7 cellular contexts compared by ENCODE assay signal in the genomic region with DNA sequence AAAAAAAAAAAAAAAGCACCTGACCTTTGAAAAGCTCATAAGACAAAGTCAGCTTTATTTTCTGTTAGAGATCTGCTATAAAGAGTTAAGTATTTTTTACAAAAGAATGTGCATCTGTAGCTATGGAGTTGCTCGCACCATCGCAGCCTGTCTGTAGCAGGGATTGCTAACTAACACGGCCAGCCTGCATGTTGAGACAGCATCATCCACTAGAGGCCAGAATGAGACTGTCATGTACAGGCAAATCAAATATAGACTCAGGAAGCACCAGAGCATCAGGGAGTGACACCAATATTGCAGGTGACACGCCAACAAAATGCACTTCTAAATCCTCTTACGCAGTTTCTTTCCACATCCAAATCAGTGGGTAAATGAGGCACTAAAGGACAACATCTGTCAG.
DNase-seq lines count a peak whose midpoint lies in the region; ATAC-seq and TF ChIP-seq lines count a peak whose summit lies in the region.

No MANE protein-coding gene starts in this region.

- BruUV-seq in mammary epithelial cell (replicated peaks; lab: Mats Ljungman, UMichigan): no TSS peak

- dilution Hi-C loops in mammary epithelial cell (cut with HindIII; ENCODE audit: low sequenced_read_pairs): no loop called here

- no peak overlapping the region for H3K27ac Mint-ChIP-seq in CD14-positive monocyte

- H3K27ac ChIP-seq in mammary epithelial cell (ENCODE audit: insufficient read depth, low read depth, low read length) (no peak overlapping the region), tibial artery (no peak overlapping the region)

- no peaks in the 10 kb centered on the region for H3K4me1 Mint-ChIP-seq in CD14-positive monocyte

- H3K9me3 ChIP-seq in mammary epithelial cell (replicated peaks; ENCODE audit: insufficient read depth, low read length) (no peaks in the 10 kb centered on the region), tibial artery (no peaks in the 10 kb centered on the region)

- no peaks in the 10 kb centered on the region for H3K79me2 ChIP-seq in mammary epithelial cell (ENCODE audit: insufficient read depth, low read length)

- H3K27me3 Mint-ChIP-seq in CD14-positive monocyte (ENCODE audit: low read depth in 3 of 3): peaks cover 3 to 11% (median 10%) of the 10 kb centered on the region in 3 donors

- H3K4me3 Mint-ChIP-seq in CD14-positive monocyte: no peak overlapping the region

- in situ Hi-C loops in mammary epithelial cell (cut with MboI; ENCODE audit: low sequenced_read_pairs in 2 of 2): no loop called here

- no peaks in the 10 kb centered on the region for H3K36me3 Mint-ChIP-seq in CD14-positive monocyte

- 7% methylated on average over 5 of the region's 5 CpGs for WGBS in mammary epithelial cell (ENCODE audit: low coverage, missing lambda C conversion rate)

- no peak overlapping the region for H2AFZ ChIP-seq in mammary epithelial cell (ENCODE audit: low read depth, low read length)

- DNase-seq in NCI-H2227 (lab: John Stamatoyannopoulos, UW; ENCODE audit: unreplicated experiment): peak; percentile 59
- peak; percentile 46 for DNase-seq in mammary epithelial cell
- no peak for DNase-seq in kidney epithelial cell (ENCODE audit: low read depth)
- peak in 1 of 2 donors; percentile 25 for DNase-seq in tibial artery
- no peak for DNase-seq in CD14-positive monocyte (ENCODE audit: low spot score)

- ATAC-seq in GM21619 (IDR thresholded peaks at IDR 0.05; ENCODE audit: unreplicated experiment): peak; percentile 68
- ATAC-seq in HG03342 (IDR thresholded peaks at IDR 0.05; ENCODE audit: unreplicated experiment): no peak

- H4K20me1 ChIP-seq in mammary epithelial cell (ENCODE audit: insufficient read depth, low read length): no peaks in the 10 kb centered on the region

- H3K36me3 ChIP-seq in mammary epithelial cell (ENCODE audit: insufficient read depth, low read length) (no peaks in the 10 kb centered on the region), kidney epithelial cell (ENCODE audit: control insufficient read depth, insufficient read depth, low read length) (no peaks in the 10 kb centered on the region), tibial artery (no peaks in the 10 kb centered on the region)

- H3K4me2 ChIP-seq in mammary epithelial cell (ENCODE audit: insufficient read depth, low read depth, low read length): no peak overlapping the region

- no peak overlapping the region for H3K9ac ChIP-seq in mammary epithelial cell (ENCODE audit: insufficient read depth, low read length)

- TF ChIP-seq CTCF in mammary epithelial cell (conservative IDR thresholded peaks at IDR 0.05 in 1 of 2, IDR thresholded peaks at IDR 0.05 in 1 of 2; ENCODE audit: extremely low read depth in 1 of 2, insufficient read depth in 1 of 2, low read depth in 1 of 2, low read length in 2 of 2): peak; percentile 81 to 89
- peak; percentile 64 for TF ChIP-seq CTCF in kidney epithelial cell (IDR thresholded peaks at IDR 0.05; ENCODE audit: insufficient read depth, low read length, poor library complexity, severe bottlenecking)
- TF ChIP-seq CTCF in tibial artery (IDR thresholded peaks at IDR 0.05): peak; percentile 42 to 43
- TF ChIP-seq CTCF in CD14-positive monocyte (IDR thresholded peaks at IDR 0.05): no peak

- H3K4me1 ChIP-seq in mammary epithelial cell (ENCODE audit: insufficient read depth, low read length): no peaks in the 10 kb centered on the region
- no peaks in the 10 kb centered on the region for H3K4me1 ChIP-seq in tibial artery

- no peak overlapping the region for H3K4me3 ChIP-seq in mammary epithelial cell (replicated peaks in 1 of 3; ENCODE audit: insufficient read depth in 1 of 3, low read depth in 2 of 3, low read length in 3 of 3)
- no peak overlapping the region for H3K4me3 ChIP-seq in kidney epithelial cell (ENCODE audit: low read depth, low read length)
- H3K4me3 ChIP-seq in tibial artery: no peak overlapping the region

- intact Hi-C loops in mammary epithelial cell (cut with micrococcal nuclease) (loop anchor here (1.0 kb wide), 1 partner anchor 398 kb away; no protein-coding TSS in a partner anchor), tibial artery (cut with DNase I; ENCODE audit: low total_unique reads) (no loop called here), CD14-positive monocyte (cut with micrococcal nuclease) (no loop called here)

- CTCF ChIA-PET in mammary epithelial cell (lab: Charles Lee; ENCODE audit: low non-redundant PET): interaction anchor here (0.6 kb wide), 1 partner anchor 30 kb away, joined by 3 read pairs; no protein-coding TSS in a partner anchor

- H3K9me3 Mint-ChIP-seq in CD14-positive monocyte: peaks cover 0 to 3% (median 0%) of the 10 kb centered on the region in 7 donors

- H3K27me3 ChIP-seq in mammary epithelial cell (ENCODE audit: insufficient read depth, low read length) (peaks cover 1% of the 10 kb centered on the region), kidney epithelial cell (ENCODE audit: control insufficient read depth, insufficient read depth, low read length) (no peaks in the 10 kb centered on the region), tibial artery (peaks cover 0 to 3% of the 10 kb centered on the region in 2 donors)

Comparison
In these comparisons a context has a peak if more than half of its experiments do, and no peak if none do; other contexts are left out.
1. DNase-seq: peak in NCI-H2227 (single experiment) and mammary epithelial cell (single experiment); none in kidney epithelial cell (single experiment) and CD14-positive monocyte (single experiment).